In genomic region chr1:149927056-149927534, GRCh38 we compare ENCODE assay signal across 1 cellular context.
TF ChIP-seq lines count a peak whose summit lies in the region.

No MANE protein-coding gene starts in this region.

TF ChIP-seq in K562, 482 proteins besides CTCF, POLR2A, EP300 and RAD21:
- TF ChIP-seq NFATC3 (IDR thresholded peaks at IDR 0.05) = no peak
- TF ChIP-seq MBD2 (IDR thresholded peaks at IDR 0.05; ENCODE audit: borderline replicate concordance, low read depth) = no peak
- TF ChIP-seq ZNF134 (CRISPR knock-in tag; conservative IDR thresholded peaks at IDR 0.05) = no peak
- no peak for TF ChIP-seq NR1H2 (CRISPR knock-in tag; IDR thresholded peaks at IDR 0.05)
- no peak for TF ChIP-seq PHF20 (IDR thresholded peaks at IDR 0.05; ENCODE audit: partially characterized antibody)
- no peak for TF ChIP-seq NCOA4 (IDR thresholded peaks at IDR 0.05; ENCODE audit: partially characterized antibody)
- TF ChIP-seq ZFP30 (CRISPR knock-in tag; IDR thresholded peaks at IDR 0.05; ENCODE audit: borderline replicate concordance) = no peak
- TF ChIP-seq NR2C2 (CRISPR knock-in tag; IDR thresholded peaks at IDR 0.05) = no peak
- 0 out of 2 replicates have a peak, but pooled peaks have one; percentile 78 for TF ChIP-seq NR2C2 (tag; IDR thresholded peaks at IDR 0.05)
- TF ChIP-seq ETS1 (conservative IDR thresholded peaks at IDR 0.05; ENCODE audit: control insufficient read depth, low read depth, low read length) = peak; percentile 37; the same call in 1 of the 2 replicates
- no peak for TF ChIP-seq SIN3B (IDR thresholded peaks at IDR 0.05; ENCODE audit: low read depth)
- TF ChIP-seq CREB3 (tag; conservative IDR thresholded peaks at IDR 0.05; ENCODE audit: low read depth) = no peak
- no peak for TF ChIP-seq FOXJ2 (tag; IDR thresholded peaks at IDR 0.05)
